Comparison of ENCODE assay signal across 8 cellular contexts in the genomic region with DNA sequence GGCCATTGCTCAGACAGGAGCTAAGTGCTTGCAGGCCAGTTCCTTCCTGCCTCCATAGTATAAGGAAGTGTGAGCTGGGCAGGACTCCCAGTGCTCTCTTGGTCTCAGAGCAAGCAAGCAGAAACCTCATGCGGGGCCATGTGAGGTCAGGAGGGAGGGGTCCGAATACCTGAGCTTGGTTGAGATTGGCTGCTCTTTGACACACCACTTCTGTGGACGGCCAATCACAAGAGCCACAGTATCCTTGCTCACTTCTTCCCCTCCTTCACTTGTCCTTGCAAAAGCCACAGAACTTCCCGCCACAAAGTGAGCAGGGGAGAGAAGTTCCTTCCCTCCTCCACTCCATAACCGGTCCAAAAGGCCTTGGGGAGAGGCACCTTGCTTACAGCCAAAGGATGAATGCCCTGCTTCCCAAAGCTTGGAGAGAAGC. TPM values are rescaled to one million over a fixed set of nuclear protein-coding genes. Genes with fewer than 3 reads are reported as not detected.
A peak's percentile ranks its signal among the peaks of the same experiment; 100 is the strongest.
DNase-seq lines count a peak whose midpoint lies in the region; ATAC-seq and TF ChIP-seq lines count a peak whose summit lies in the region.

No MANE protein-coding gene starts in this region.

- 89% methylated on average over 5 of the region's 5 CpGs for WGBS in smooth muscle cell (ENCODE audit: low lambda C conversion rate)

- H3F3A ChIP-seq in smooth muscle cell (ENCODE audit: low read depth): no peaks in the 10 kb centered on the region

- H3K9ac ChIP-seq in smooth muscle cell (ENCODE audit: low read depth): no peak overlapping the region

- H3K27me3 Mint-ChIP-seq in dendritic cell treated with granulocyte-macrophage colony-stimulating factor and Interleukin-4, amounts not matched to agents 40 ng/mL and 50 ng/mL, for 4 days: peaks cover 3% of the 10 kb centered on the region

- DNase-seq in HFF-Myc (ENCODE audit: extremely low read depth, low read depth) (peak; percentile 51), NAMALWA (ENCODE audit: low spot score) (peak; percentile 16), mucosa of descending colon (peak; percentile 68 to 85 (median 81)), GM19238 (ENCODE audit: insufficient read length, low spot score) (no peak), epidermal melanocyte (ENCODE audit: insufficient read length, low spot score) (no peak), smooth muscle cell (lab: John Stamatoyannopoulos, UW; ENCODE audit: unreplicated experiment) (no peak)

- H3K27me3 ChIP-seq in smooth muscle cell (ENCODE audit: low read depth): no peaks in the 10 kb centered on the region

- H4K20me1 ChIP-seq in smooth muscle cell (ENCODE audit: low read depth): no peaks in the 10 kb centered on the region

- peaks cover 73% of the 10 kb centered on the region for H3K4me1 Mint-ChIP-seq in dendritic cell treated with granulocyte-macrophage colony-stimulating factor and Interleukin-4, amounts not matched to agents 40 ng/mL and 50 ng/mL, for 4 days (ENCODE audit: low read depth)

- H3K27ac ChIP-seq in smooth muscle cell (ENCODE audit: low read depth): no peak overlapping the region

- no peak overlapping the region for H3K4me3 Mint-ChIP-seq in dendritic cell treated with granulocyte-macrophage colony-stimulating factor and Interleukin-4, amounts not matched to agents 40 ng/mL and 50 ng/mL, for 4 days

- ATAC-seq in GM18861 (IDR thresholded peaks at IDR 0.05; ENCODE audit: unreplicated experiment) (peak; percentile 91), mucosa of descending colon (peak; percentile 93)

- intact Hi-C loops in dendritic cell treated with granulocyte-macrophage colony-stimulating factor and Interleukin-4, amounts not matched to agents 40 ng/mL and 50 ng/mL, for 4 days (cut with micrococcal nuclease): no loop called here
- intact Hi-C loops in mucosa of descending colon (cut with DNase I, micrococcal nuclease): no loop called here

- no peak overlapping the region for H2AFZ ChIP-seq in smooth muscle cell (ENCODE audit: low read depth)

- H3K4me3 ChIP-seq in HFF-Myc (replicated peaks; ENCODE audit: low read depth, low read length): no peak overlapping the region
- H3K4me3 ChIP-seq in mucosa of descending colon: no peak overlapping the region
- no peak overlapping the region for H3K4me3 ChIP-seq in smooth muscle cell

- H3K36me3 Mint-ChIP-seq in dendritic cell treated with granulocyte-macrophage colony-stimulating factor and Interleukin-4, amounts not matched to agents 40 ng/mL and 50 ng/mL, for 4 days (ENCODE audit: low read depth): no peaks in the 10 kb centered on the region

- H3K4me1 ChIP-seq in mucosa of descending colon (ENCODE audit: low read depth): peaks cover 4% of the 10 kb centered on the region
- no peaks in the 10 kb centered on the region for H3K4me1 ChIP-seq in smooth muscle cell (ENCODE audit: low read depth)

- H3K9me3 ChIP-seq in mucosa of descending colon: no peaks in the 10 kb centered on the region
- H3K9me3 ChIP-seq in smooth muscle cell (replicated peaks; ENCODE audit: low read depth): no peaks in the 10 kb centered on the region

- H3K9me3 Mint-ChIP-seq in dendritic cell treated with granulocyte-macrophage colony-stimulating factor and Interleukin-4, amounts not matched to agents 40 ng/mL and 50 ng/mL, for 4 days: no peaks in the 10 kb centered on the region

- no peaks in the 10 kb centered on the region for H3K79me2 ChIP-seq in smooth muscle cell (ENCODE audit: low read depth)

- H3K4me2 ChIP-seq in smooth muscle cell: no peak overlapping the region

- H3K27ac Mint-ChIP-seq in dendritic cell treated with granulocyte-macrophage colony-stimulating factor and Interleukin-4, amounts not matched to agents 40 ng/mL and 50 ng/mL, for 4 days: peak overlapping the region; percentile 81

- H3K36me3 ChIP-seq in mucosa of descending colon (ENCODE audit: low read depth) (no peaks in the 10 kb centered on the region), smooth muscle cell (ENCODE audit: low read depth) (no peaks in the 10 kb centered on the region)

- no peak for TF ChIP-seq CTCF in HFF-Myc (IDR thresholded peaks at IDR 0.05; ENCODE audit: low read depth, low read length, missing control alignments)
- no peak for TF ChIP-seq CTCF in mucosa of descending colon (IDR thresholded peaks at IDR 0.05)
- no peak for TF ChIP-seq CTCF in smooth muscle cell (IDR thresholded peaks at IDR 0.05; ENCODE audit: borderline replicate concordance, insufficient read depth, poor library complexity, severe bottlenecking)

RNA-seq across cellular contexts. Expression of gene PRPS1, which starts 56.7 kb away (rescaled TPM):
- total RNA-seq in mucosa of descending colon (10 to 100 TPM; 10.5 to 18.0 (median 16.2) TPM), smooth muscle cell (60.5 and 74.5 TPM in 2 replicates)
- 40.3 and 51.7 TPM in 2 replicates for polyA plus RNA-seq in smooth muscle cell

Comparison
In these comparisons a context has a peak if more than half of its experiments do, and no peak if none do; other contexts are left out.
1. DNase-seq: peak in HFF-Myc (single experiment), NAMALWA (single experiment) and mucosa of descending colon (3 of 3); none in GM19238 (single experiment), epidermal melanocyte (single experiment) and smooth muscle cell (single experiment).